1 cellular context compared by ENCODE assay signal in the genomic region with DNA sequence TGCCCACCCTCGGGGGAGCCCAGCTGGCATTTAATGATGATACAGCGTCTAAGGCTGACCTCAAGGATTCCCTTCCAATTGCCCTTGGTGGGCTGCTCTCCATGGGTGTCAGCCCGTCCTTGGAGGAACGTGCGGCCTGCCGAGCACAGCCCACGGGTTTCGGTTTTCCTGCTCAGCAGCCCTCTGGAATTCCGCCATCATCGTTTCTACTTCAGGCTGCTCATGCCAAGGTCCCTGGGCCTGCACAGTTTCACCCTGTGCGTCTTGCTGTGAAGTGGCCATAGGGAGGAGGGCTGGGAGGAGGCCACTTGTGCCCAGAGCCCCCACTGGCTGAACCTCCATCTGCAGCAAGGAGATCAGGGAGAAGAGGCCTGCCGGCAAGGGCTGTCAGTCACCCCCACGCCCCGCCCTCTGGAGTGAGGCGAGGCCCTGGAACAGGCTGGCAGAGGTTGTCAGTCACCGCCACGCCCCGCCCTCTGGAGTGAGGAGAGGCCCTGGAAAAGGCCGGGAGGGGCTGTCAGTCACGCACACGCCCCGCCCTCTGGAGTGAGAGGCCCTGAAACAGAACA.
TF ChIP-seq lines count a peak whose summit lies in the region.

No MANE protein-coding gene starts in this region.

TF ChIP-seq in HepG2, 621 proteins besides CTCF, POLR2A, EP300 and RAD21 (continued from another document):
- TF ChIP-seq, protein P1, sequence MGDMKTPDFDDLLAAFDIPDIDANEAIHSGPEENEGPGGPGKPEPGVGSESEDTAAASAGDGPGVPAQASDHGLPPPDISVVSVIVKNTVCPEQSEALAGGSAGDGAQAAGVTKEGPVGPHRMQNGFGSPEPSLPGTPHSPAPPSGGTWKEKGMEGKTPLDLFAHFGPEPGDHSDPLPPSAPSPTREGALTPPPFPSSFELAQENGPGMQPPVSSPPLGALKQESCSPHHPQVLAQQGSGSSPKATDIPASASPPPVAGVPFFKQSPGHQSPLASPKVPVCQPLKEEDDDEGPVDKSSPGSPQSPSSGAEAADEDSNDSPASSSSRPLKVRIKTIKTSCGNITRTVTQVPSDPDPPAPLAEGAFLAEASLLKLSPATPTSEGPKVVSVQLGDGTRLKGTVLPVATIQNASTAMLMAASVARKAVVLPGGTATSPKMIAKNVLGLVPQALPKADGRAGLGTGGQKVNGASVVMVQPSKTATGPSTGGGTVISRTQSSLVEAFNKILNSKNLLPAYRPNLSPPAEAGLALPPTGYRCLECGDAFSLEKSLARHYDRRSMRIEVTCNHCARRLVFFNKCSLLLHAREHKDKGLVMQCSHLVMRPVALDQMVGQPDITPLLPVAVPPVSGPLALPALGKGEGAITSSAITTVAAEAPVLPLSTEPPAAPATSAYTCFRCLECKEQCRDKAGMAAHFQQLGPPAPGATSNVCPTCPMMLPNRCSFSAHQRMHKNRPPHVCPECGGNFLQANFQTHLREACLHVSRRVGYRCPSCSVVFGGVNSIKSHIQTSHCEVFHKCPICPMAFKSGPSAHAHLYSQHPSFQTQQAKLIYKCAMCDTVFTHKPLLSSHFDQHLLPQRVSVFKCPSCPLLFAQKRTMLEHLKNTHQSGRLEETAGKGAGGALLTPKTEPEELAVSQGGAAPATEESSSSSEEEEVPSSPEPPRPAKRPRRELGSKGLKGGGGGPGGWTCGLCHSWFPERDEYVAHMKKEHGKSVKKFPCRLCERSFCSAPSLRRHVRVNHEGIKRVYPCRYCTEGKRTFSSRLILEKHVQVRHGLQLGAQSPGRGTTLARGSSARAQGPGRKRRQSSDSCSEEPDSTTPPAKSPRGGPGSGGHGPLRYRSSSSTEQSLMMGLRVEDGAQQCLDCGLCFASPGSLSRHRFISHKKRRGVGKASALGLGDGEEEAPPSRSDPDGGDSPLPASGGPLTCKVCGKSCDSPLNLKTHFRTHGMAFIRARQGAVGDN (CRISPR knock-in tag; IDR thresholded peaks at IDR 0.05): 0 out of 2 replicates have a peak, but pooled peaks have one; percentile 27
- TF ChIP-seq ARHGAP35 (CRISPR knock-in tag; IDR thresholded peaks at IDR 0.05; ENCODE audit: borderline replicate concordance) (no peak), ZNF441 (CRISPR knock-in tag; IDR thresholded peaks at IDR 0.05; ENCODE audit: borderline replicate concordance) (no peak), NFYC (CRISPR knock-in tag; IDR thresholded peaks at IDR 0.05) (no peak), PAF1 (CRISPR knock-in tag; IDR thresholded peaks at IDR 0.05) (no peak), SP2 (CRISPR knock-in tag; IDR thresholded peaks at IDR 0.05) (peak; percentile 72), ZNF354B (CRISPR knock-in tag; IDR thresholded peaks at IDR 0.05) (no peak), ZNF652 (CRISPR knock-in tag; IDR thresholded peaks at IDR 0.05; ENCODE audit: borderline replicate concordance, low read depth) (no peak), NFYB (CRISPR knock-in tag; IDR thresholded peaks at IDR 0.05) (peak; percentile 59; the same call in 1 of the 2 replicates), ZMYM3 (CRISPR knock-in tag; IDR thresholded peaks at IDR 0.05) (no peak), FIP1L1 (IDR thresholded peaks at IDR 0.05; ENCODE audit: borderline replicate concordance, insufficient read depth, low read depth, low read length) (no peak), ZFP36L2 (CRISPR knock-in tag; IDR thresholded peaks at IDR 0.05) (no peak), MTA3 (CRISPR knock-in tag; IDR thresholded peaks at IDR 0.05) (no peak)
- TF ChIP-seq, protein P2, sequence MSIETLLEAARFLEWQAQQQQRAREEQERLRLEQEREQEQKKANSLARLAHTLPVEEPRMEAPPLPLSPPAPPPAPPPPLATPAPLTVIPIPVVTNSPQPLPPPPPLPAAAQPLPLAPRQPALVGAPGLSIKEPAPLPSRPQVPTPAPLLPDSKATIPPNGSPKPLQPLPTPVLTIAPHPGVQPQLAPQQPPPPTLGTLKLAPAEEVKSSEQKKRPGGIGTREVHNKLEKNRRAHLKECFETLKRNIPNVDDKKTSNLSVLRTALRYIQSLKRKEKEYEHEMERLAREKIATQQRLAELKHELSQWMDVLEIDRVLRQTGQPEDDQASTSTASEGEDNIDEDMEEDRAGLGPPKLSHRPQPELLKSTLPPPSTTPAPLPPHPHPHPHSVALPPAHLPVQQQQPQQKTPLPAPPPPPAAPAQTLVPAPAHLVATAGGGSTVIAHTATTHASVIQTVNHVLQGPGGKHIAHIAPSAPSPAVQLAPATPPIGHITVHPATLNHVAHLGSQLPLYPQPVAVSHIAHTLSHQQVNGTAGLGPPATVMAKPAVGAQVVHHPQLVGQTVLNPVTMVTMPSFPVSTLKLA (IDR thresholded peaks at IDR 0.05): no peak
- TF ChIP-seq, protein P3, sequence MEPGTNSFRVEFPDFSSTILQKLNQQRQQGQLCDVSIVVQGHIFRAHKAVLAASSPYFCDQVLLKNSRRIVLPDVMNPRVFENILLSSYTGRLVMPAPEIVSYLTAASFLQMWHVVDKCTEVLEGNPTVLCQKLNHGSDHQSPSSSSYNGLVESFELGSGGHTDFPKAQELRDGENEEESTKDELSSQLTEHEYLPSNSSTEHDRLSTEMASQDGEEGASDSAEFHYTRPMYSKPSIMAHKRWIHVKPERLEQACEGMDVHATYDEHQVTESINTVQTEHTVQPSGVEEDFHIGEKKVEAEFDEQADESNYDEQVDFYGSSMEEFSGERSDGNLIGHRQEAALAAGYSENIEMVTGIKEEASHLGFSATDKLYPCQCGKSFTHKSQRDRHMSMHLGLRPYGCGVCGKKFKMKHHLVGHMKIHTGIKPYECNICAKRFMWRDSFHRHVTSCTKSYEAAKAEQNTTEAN (CRISPR knock-in tag; conservative IDR thresholded peaks at IDR 0.05): no peak
- TF ChIP-seq, protein P4, sequence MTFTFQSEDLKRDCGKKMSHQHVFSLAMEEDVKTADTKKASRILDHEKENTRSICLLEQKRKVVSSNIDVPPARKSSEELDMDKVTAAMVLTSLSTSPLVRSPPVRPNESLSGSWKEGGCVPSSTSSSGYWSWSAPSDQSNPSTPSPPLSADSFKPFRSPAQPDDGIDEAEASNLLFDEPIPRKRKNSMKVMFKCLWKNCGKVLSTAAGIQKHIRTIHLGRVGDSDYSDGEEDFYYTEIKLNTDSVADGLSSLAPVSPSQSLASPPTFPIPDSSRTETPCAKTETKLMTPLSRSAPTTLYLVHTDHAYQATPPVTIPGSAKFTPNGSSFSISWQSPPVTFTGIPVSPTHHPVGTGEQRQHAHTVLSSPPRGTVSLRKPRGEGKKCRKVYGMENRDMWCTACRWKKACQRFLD (CRISPR knock-in tag; IDR thresholded peaks at IDR 0.05; ENCODE audit: borderline replicate concordance): no peak
- TF ChIP-seq, protein P5, sequence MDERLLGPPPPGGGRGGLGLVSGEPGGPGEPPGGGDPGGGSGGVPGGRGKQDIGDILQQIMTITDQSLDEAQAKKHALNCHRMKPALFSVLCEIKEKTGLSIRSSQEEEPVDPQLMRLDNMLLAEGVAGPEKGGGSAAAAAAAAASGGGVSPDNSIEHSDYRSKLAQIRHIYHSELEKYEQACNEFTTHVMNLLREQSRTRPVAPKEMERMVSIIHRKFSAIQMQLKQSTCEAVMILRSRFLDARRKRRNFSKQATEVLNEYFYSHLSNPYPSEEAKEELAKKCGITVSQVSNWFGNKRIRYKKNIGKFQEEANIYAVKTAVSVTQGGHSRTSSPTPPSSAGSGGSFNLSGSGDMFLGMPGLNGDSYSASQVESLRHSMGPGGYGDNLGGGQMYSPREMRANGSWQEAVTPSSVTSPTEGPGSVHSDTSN (CRISPR knock-in tag; IDR thresholded peaks at IDR 0.05): peak; percentile 70
- TF ChIP-seq, protein P6, sequence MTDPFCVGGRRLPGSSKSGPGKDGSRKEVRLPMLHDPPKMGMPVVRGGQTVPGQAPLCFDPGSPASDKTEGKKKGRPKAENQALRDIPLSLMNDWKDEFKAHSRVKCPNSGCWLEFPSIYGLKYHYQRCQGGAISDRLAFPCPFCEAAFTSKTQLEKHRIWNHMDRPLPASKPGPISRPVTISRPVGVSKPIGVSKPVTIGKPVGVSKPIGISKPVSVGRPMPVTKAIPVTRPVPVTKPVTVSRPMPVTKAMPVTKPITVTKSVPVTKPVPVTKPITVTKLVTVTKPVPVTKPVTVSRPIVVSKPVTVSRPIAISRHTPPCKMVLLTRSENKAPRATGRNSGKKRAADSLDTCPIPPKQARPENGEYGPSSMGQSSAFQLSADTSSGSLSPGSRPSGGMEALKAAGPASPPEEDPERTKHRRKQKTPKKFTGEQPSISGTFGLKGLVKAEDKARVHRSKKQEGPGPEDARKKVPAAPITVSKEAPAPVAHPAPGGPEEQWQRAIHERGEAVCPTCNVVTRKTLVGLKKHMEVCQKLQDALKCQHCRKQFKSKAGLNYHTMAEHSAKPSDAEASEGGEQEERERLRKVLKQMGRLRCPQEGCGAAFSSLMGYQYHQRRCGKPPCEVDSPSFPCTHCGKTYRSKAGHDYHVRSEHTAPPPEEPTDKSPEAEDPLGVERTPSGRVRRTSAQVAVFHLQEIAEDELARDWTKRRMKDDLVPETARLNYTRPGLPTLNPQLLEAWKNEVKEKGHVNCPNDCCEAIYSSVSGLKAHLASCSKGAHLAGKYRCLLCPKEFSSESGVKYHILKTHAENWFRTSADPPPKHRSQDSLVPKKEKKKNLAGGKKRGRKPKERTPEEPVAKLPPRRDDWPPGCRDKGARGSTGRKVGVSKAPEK (CRISPR knock-in tag; IDR thresholded peaks at IDR 0.05; ENCODE audit: borderline replicate concordance): no peak
